12 cellular contexts compared by ENCODE assay signal in genomic region chr18:63285332-63285731, GRCh38. TPM values are rescaled to one million over a fixed set of nuclear protein-coding genes. Genes with fewer than 3 reads are reported as not detected.
DNase-seq lines count a peak whose midpoint lies in the region; ATAC-seq and TF ChIP-seq lines count a peak whose summit lies in the region.
"Had no signal": no experiment of that assay in that cellular context is flagged by ENCODE, and none has a peak within 500 bp of the region (broad histone marks: within the 10 kb centered on the region; RNA-seq: fewer than 3 reads in every experiment).

No MANE protein-coding gene starts in this region.

- H3K27ac Mint-ChIP-seq in activated CD4-positive, alpha-beta T cell treated with anti-CD3 and anti-CD28 coated beads for 36 hours: no peak overlapping the region
- H3K27ac Mint-ChIP-seq in naive thymus-derived CD8-positive, alpha-beta T cell: peak overlapping the region in 6 of 10 donors; percentile 18 to 69 (median 57)

- no peaks in the 10 kb centered on the region for H3K9me3 Mint-ChIP-seq in activated CD4-positive, alpha-beta T cell treated with anti-CD3 and anti-CD28 coated beads for 36 hours (ENCODE audit: low read depth)
- H3K9me3 Mint-ChIP-seq in naive thymus-derived CD8-positive, alpha-beta T cell: no peaks in the 10 kb centered on the region

- H2AFZ ChIP-seq in MM.1S (ENCODE audit: low read length): no peak overlapping the region
- H2AFZ ChIP-seq: GM23248 had no signal

- peaks cover 51% of the 10 kb centered on the region for H3K36me3 Mint-ChIP-seq in activated CD4-positive, alpha-beta T cell treated with anti-CD3 and anti-CD28 coated beads for 36 hours (ENCODE audit: low read depth)
- peaks cover 6 to 43% (median 22%) of the 10 kb centered on the region in 3 donors for H3K36me3 Mint-ChIP-seq in naive thymus-derived CD8-positive, alpha-beta T cell

- H3K9ac ChIP-seq in MM.1S (ENCODE audit: low read length): no peak overlapping the region
- H3K9ac ChIP-seq: GM23248 had no signal

- no peak for DNase-seq in activated CD4-positive, alpha-beta T cell treated with anti-CD3 and anti-CD28 coated beads for 36 hours
- DNase-seq in activated CD4-positive, alpha-beta T cell treated with anti-CD3 and anti-CD28 coated beads, Interleukin-2, amount 50 U/mL, for 48 hours: no peak
- DNase-seq in naive thymus-derived CD8-positive, alpha-beta T cell: no peak
- DNase-seq in MM.1S (no peak), AG08396 (ENCODE audit: low spot score) (no peak), NCI-H146 treated with DMSO at 0.1 percent for 48 hours (lab: John Stamatoyannopoulos, UW; ENCODE audit: unreplicated experiment) (no peak)
- DNase-seq: GM23248, NCI-H510A had no signal

- no peaks in the 10 kb centered on the region for H3K27me3 Mint-ChIP-seq in activated CD4-positive, alpha-beta T cell treated with anti-CD3 and anti-CD28 coated beads for 36 hours
- H3K27me3 Mint-ChIP-seq in naive thymus-derived CD8-positive, alpha-beta T cell: no peaks in the 10 kb centered on the region

- H3K9me3 ChIP-seq in MM.1S (replicated peaks; ENCODE audit: insufficient read depth, low read length): no peaks in the 10 kb centered on the region
- H3K9me3 ChIP-seq: A549 had no signal

- CTCF ChIA-PET in activated CD4-positive, alpha-beta T cell treated with anti-CD3 and anti-CD28 coated beads for 36 hours (lab: Charles Lee): interaction anchor here (0.5 kb wide), 1 partner anchor 38 kb away, joined by 4 read pairs; no protein-coding TSS in a partner anchor

- intact Hi-C loops in activated CD4-positive, alpha-beta T cell treated with anti-CD3 and anti-CD28 coated beads for 36 hours (cut with DNase I, micrococcal nuclease): no loop called here

- no peaks in the 10 kb centered on the region for H3K27me3 ChIP-seq in MM.1S (replicated peaks; ENCODE audit: insufficient read depth, low read length)

- H3K4me1 ChIP-seq in MM.1S (ENCODE audit: low read length): no peaks in the 10 kb centered on the region
- H3K4me1 ChIP-seq: A549 had no signal

- ATAC-seq in activated CD4-positive, alpha-beta T cell treated with anti-CD3 and anti-CD28 coated beads for 36 hours: peak; percentile 55
- ATAC-seq in GM21619 (IDR thresholded peaks at IDR 0.05; ENCODE audit: unreplicated experiment) (peak; percentile 95), HG03457 (IDR thresholded peaks at IDR 0.05; ENCODE audit: unreplicated experiment) (peak; percentile 90)
- no peak for ATAC-seq in naive thymus-derived CD8-positive, alpha-beta T cell
- ATAC-seq: A549 had no signal

- H3K27ac ChIP-seq in MM.1S (ENCODE audit: low read length): no peak overlapping the region
- H3K27ac ChIP-seq: A549, GM23248 had no signal

- TF ChIP-seq CTCF in MM.1S (IDR thresholded peaks at IDR 0.05; ENCODE audit: low read length): no peak

- no peak overlapping the region for H3K4me3 ChIP-seq in MM.1S (ENCODE audit: low read length)
- H3K4me3 ChIP-seq: A549, GM23248, lung had no signal

- no peaks in the 10 kb centered on the region for H3K9me2 ChIP-seq in MM.1S (replicated peaks; ENCODE audit: insufficient read depth, low read length)

- POLR2A ChIA-PET in activated CD4-positive, alpha-beta T cell treated with anti-CD3 and anti-CD28 coated beads for 36 hours (lab: Charles Lee): no interaction called here
- POLR2A ChIA-PET in naive thymus-derived CD8-positive, alpha-beta T cell (lab: Charles Lee): interaction anchor here (0.6 to 1.5 kb wide), 2 partner anchors 18 to 32 kb away, joined by 3 to 4 read pairs; no protein-coding TSS in a partner anchor

- H3K36me3 ChIP-seq in MM.1S (replicated peaks; ENCODE audit: insufficient read depth, low read length): peaks cover 2% of the 10 kb centered on the region

- no peak overlapping the region for H3K4me3 Mint-ChIP-seq in activated CD4-positive, alpha-beta T cell treated with anti-CD3 and anti-CD28 coated beads for 36 hours
- H3K4me3 Mint-ChIP-seq in naive thymus-derived CD8-positive, alpha-beta T cell: peak overlapping the region in 5 of 10 donors; percentile 5 to 65 (median 34)

- H4K20me1 ChIP-seq in MM.1S (ENCODE audit: insufficient read depth, low read length): 0 out of 2 replicates have a peak, but pooled peaks cover 3% of the 10 kb centered on the region

- H3K4me1 Mint-ChIP-seq in activated CD4-positive, alpha-beta T cell treated with anti-CD3 and anti-CD28 coated beads for 36 hours: peaks cover 53% of the 10 kb centered on the region
- peaks cover 20 to 43% (median 26%) of the 10 kb centered on the region in 4 donors for H3K4me1 Mint-ChIP-seq in naive thymus-derived CD8-positive, alpha-beta T cell

- H3K4me2 ChIP-seq in MM.1S (ENCODE audit: low read depth, low read length): no peak overlapping the region
- H3K4me2 ChIP-seq: A549 had no signal

- H3F3A ChIP-seq in MM.1S (ENCODE audit: insufficient read depth, low read length): no peaks in the 10 kb centered on the region

- peaks cover 93% of the 10 kb centered on the region for H3K79me2 ChIP-seq in MM.1S (ENCODE audit: low read length)

RNA-seq across cellular contexts. Expression of gene BCL2, which starts 34.2 kb away (rescaled TPM):
- 10 to 100 TPM; 66.0 to 88.9 TPM for total RNA-seq in activated CD4-positive, alpha-beta T cell treated with anti-CD3 and anti-CD28 coated beads for 36 hours
- total RNA-seq in naive thymus-derived CD8-positive, alpha-beta T cell: 10 to 100 TPM; 32.9 to 33.1 TPM
- polyA plus RNA-seq in naive thymus-derived CD8-positive, alpha-beta T cell: 10 to 100 TPM; 24.3 to 40.2 (median 31.3) TPM

Comparison
In these comparisons a context has a peak if more than half of its experiments do, and no peak if none do; other contexts are left out.
1. ATAC-seq: peak in activated CD4-positive, alpha-beta T cell treated with anti-CD3 and anti-CD28 coated beads for 36 hours (single experiment), GM21619 (single experiment) and HG03457 (single experiment); none in naive thymus-derived CD8-positive, alpha-beta T cell (0 of 2).